In genomic region chr7:143369678-143370651, GRCh38 we compare ENCODE assay signal across 1 cellular context.
TF ChIP-seq lines count a peak whose summit lies in the region.

No MANE protein-coding gene starts in this region.

TF ChIP-seq in GM23338, 12 proteins besides CTCF, POLR2A, EP300 and RAD21:
- TF ChIP-seq STAT1 (IDR thresholded peaks at IDR 0.05; ENCODE audit: unreplicated experiment) = no peak
- TF ChIP-seq EZH2phosphoT487 (IDR thresholded peaks at IDR 0.05; ENCODE audit: unreplicated experiment) = no peak
- no peak for TF ChIP-seq REST (IDR thresholded peaks at IDR 0.05; ENCODE audit: unreplicated experiment)
- TF ChIP-seq EZH2 (IDR thresholded peaks at IDR 0.05; ENCODE audit: low read depth, unreplicated experiment) = no peak
- TF ChIP-seq CREB1 (CRISPR knock-in tag; IDR thresholded peaks at IDR 0.05; ENCODE audit: low read depth) = 0 out of 2 replicates have a peak, but pooled peaks have one; percentile 17
- TF ChIP-seq POLR2AphosphoS5 (IDR thresholded peaks at IDR 0.05; ENCODE audit: low read depth) = no peak
- TF ChIP-seq ZNF114 (CRISPR knock-in tag; IDR thresholded peaks at IDR 0.05) = peak; percentile 69; the same call in 1 of the 2 replicates
- no peak for TF ChIP-seq ETS1 (IDR thresholded peaks at IDR 0.05)
- peak; percentile 75; the same call in 1 of the 2 replicates for TF ChIP-seq ZNF462 (CRISPR knock-in tag; IDR thresholded peaks at IDR 0.05)
- TF ChIP-seq NANOG (IDR thresholded peaks at IDR 0.05; ENCODE audit: borderline replicate concordance) = no peak; the same call in 1 of the 2 replicates
- TF ChIP-seq JUNB (IDR thresholded peaks at IDR 0.05; ENCODE audit: unreplicated experiment) = no peak
- 0 out of 2 replicates have a peak, but pooled peaks have one; percentile 30 for TF ChIP-seq ZNF331 (CRISPR knock-in tag; IDR thresholded peaks at IDR 0.05; ENCODE audit: low read depth)
TF ChIP-seq in GM23338: peak in this region for 4.
